ENCODE assay signal across 1 cellular context in the genomic region with DNA sequence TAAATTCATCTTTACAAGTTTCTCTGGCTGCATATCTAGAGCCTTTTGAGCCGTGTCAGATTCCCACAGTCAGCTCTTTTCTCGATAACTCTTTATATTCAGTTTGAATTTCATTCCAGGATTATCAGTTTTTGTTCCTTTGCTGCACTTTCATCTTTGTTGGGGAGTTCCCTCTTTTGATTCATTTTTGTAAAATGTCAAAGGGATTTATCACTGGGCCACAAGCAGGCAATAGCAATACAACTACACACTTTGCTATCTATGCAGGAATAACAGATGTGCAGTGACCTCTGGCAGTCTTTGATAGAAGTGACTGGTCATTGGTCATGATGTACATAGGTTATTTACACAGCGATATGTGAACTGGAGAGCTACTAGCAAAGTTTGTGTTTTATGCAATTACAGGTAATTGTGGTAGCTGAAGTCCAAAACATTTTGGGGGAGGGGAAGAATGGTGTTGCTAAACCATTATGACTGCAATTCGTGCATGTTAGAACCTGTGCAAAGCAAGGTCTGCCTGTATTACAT.
TF ChIP-seq lines count a peak whose summit lies in the region.

No MANE protein-coding gene starts in this region.

TF ChIP-seq in K562, 482 proteins besides CTCF, POLR2A, EP300 and RAD21 (continued from another document):
- TF ChIP-seq, protein P1, sequence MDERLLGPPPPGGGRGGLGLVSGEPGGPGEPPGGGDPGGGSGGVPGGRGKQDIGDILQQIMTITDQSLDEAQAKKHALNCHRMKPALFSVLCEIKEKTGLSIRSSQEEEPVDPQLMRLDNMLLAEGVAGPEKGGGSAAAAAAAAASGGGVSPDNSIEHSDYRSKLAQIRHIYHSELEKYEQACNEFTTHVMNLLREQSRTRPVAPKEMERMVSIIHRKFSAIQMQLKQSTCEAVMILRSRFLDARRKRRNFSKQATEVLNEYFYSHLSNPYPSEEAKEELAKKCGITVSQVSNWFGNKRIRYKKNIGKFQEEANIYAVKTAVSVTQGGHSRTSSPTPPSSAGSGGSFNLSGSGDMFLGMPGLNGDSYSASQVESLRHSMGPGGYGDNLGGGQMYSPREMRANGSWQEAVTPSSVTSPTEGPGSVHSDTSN (CRISPR knock-in tag; IDR thresholded peaks at IDR 0.05; ENCODE audit: low read depth): no peak
- TF ChIP-seq, protein P1 (tag; conservative IDR thresholded peaks at IDR 0.05; ENCODE audit: low read depth): peak; percentile 55
- peak; percentile 65; the same call in 1 of the 2 replicates for TF ChIP-seq HDAC2 (IDR thresholded peaks at IDR 0.05)
- no peak for TF ChIP-seq PHB2 (IDR thresholded peaks at IDR 0.05; ENCODE audit: low read depth)
- no peak for TF ChIP-seq PTTG1 (tag; IDR thresholded peaks at IDR 0.05; ENCODE audit: low read depth)
- TF ChIP-seq ESRRA (IDR thresholded peaks at IDR 0.05; ENCODE audit: borderline replicate concordance, low read depth): peak; percentile 41; the same call in 1 of the 2 replicates
- TF ChIP-seq CBX8 (IDR thresholded peaks at IDR 0.05; ENCODE audit: borderline replicate concordance, extremely low read depth, low read depth, low read length, poor library complexity, severe bottlenecking): no peak
- no peak for TF ChIP-seq ETS1 (conservative IDR thresholded peaks at IDR 0.05; ENCODE audit: control insufficient read depth, low read depth, low read length)
- TF ChIP-seq, protein P2, sequence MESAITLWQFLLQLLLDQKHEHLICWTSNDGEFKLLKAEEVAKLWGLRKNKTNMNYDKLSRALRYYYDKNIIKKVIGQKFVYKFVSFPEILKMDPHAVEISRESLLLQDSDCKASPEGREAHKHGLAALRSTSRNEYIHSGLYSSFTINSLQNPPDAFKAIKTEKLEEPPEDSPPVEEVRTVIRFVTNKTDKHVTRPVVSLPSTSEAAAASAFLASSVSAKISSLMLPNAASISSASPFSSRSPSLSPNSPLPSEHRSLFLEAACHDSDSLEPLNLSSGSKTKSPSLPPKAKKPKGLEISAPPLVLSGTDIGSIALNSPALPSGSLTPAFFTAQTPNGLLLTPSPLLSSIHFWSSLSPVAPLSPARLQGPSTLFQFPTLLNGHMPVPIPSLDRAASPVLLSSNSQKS (CRISPR knock-in tag; IDR thresholded peaks at IDR 0.05): no peak
- TF ChIP-seq HDAC1 (IDR thresholded peaks at IDR 0.05): peak in 1 of 2 experiments; percentile 80; a peak in 2 of 4 replicates
- no peak for TF ChIP-seq ATF4 (CRISPR knock-in tag; IDR thresholded peaks at IDR 0.05)
- TF ChIP-seq TEAD4 (IDR thresholded peaks at IDR 0.05; ENCODE audit: low read length): peak; percentile 92
- no peak for TF ChIP-seq TEAD4 (CRISPR knock-in tag; IDR thresholded peaks at IDR 0.05; ENCODE audit: borderline replicate concordance)
- TF ChIP-seq HMBOX1 (IDR thresholded peaks at IDR 0.05): peak; percentile 36; the same call in 1 of the 2 replicates
- TF ChIP-seq, protein P3, sequence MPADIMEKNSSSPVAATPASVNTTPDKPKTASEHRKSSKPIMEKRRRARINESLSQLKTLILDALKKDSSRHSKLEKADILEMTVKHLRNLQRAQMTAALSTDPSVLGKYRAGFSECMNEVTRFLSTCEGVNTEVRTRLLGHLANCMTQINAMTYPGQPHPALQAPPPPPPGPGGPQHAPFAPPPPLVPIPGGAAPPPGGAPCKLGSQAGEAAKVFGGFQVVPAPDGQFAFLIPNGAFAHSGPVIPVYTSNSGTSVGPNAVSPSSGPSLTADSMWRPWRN (IDR thresholded peaks at IDR 0.05; ENCODE audit: low read depth): peak; percentile 54; the same call in 1 of the 2 replicates
- peak; percentile 80 for TF ChIP-seq DPF2 (IDR thresholded peaks at IDR 0.05)
- TF ChIP-seq PCBP1 (IDR thresholded peaks at IDR 0.05; ENCODE audit: low read depth, low read length, poor library complexity, severe bottlenecking): no peak
